ENCODE assay signal across 1 cellular context in genomic region chr1:158494737-158495136, GRCh38.
TF ChIP-seq lines count a peak whose summit lies in the region.

No MANE protein-coding gene starts in this region.

TF ChIP-seq in SK-N-SH treated with all-trans-retinoic acid at 6 μM for 48 hours, 23 proteins besides CTCF, POLR2A, EP300 and RAD21 (continued from another document):
- TF ChIP-seq POU6F1 (CRISPR knock-in tag; IDR thresholded peaks at IDR 0.05; ENCODE audit: borderline replicate concordance, low read depth) (no peak), PPARA (CRISPR knock-in tag; IDR thresholded peaks at IDR 0.05; ENCODE audit: borderline replicate concordance) (no peak), OSR1 (CRISPR knock-in tag; IDR thresholded peaks at IDR 0.05) (no peak), BACH2 (CRISPR knock-in tag; IDR thresholded peaks at IDR 0.05; ENCODE audit: borderline replicate concordance) (no peak), ZNF70 (CRISPR knock-in tag; IDR thresholded peaks at IDR 0.05) (no peak), ISL1 (CRISPR knock-in tag; IDR thresholded peaks at IDR 0.05) (no peak), ZFP30 (CRISPR knock-in tag; IDR thresholded peaks at IDR 0.05) (no peak), ZFP3 (CRISPR knock-in tag; IDR thresholded peaks at IDR 0.05) (no peak), CSRNP3 (CRISPR knock-in tag; IDR thresholded peaks at IDR 0.05) (no peak), CREB5 (CRISPR knock-in tag; IDR thresholded peaks at IDR 0.05; ENCODE audit: low read depth) (no peak), GLIS3 (CRISPR knock-in tag; IDR thresholded peaks at IDR 0.05) (no peak), ZNF565 (CRISPR knock-in tag; conservative IDR thresholded peaks at IDR 0.05; ENCODE audit: low read depth) (no peak)
